In genomic region chr5:119250946-119251901, GRCh38 we compare ENCODE assay signal across 1 cellular context.
TF ChIP-seq lines count a peak whose summit lies in the region.

No MANE protein-coding gene starts in this region.

TF ChIP-seq in GM23338, 12 proteins besides CTCF, POLR2A, EP300 and RAD21 (continued from another document):
- TF ChIP-seq ETS1 (IDR thresholded peaks at IDR 0.05): no peak
- no peak for TF ChIP-seq ZNF462 (CRISPR knock-in tag; IDR thresholded peaks at IDR 0.05)
- no peak for TF ChIP-seq ZNF331 (CRISPR knock-in tag; IDR thresholded peaks at IDR 0.05; ENCODE audit: low read depth)
- TF ChIP-seq STAT1 (IDR thresholded peaks at IDR 0.05; ENCODE audit: unreplicated experiment): no peak
